In the genomic region with DNA sequence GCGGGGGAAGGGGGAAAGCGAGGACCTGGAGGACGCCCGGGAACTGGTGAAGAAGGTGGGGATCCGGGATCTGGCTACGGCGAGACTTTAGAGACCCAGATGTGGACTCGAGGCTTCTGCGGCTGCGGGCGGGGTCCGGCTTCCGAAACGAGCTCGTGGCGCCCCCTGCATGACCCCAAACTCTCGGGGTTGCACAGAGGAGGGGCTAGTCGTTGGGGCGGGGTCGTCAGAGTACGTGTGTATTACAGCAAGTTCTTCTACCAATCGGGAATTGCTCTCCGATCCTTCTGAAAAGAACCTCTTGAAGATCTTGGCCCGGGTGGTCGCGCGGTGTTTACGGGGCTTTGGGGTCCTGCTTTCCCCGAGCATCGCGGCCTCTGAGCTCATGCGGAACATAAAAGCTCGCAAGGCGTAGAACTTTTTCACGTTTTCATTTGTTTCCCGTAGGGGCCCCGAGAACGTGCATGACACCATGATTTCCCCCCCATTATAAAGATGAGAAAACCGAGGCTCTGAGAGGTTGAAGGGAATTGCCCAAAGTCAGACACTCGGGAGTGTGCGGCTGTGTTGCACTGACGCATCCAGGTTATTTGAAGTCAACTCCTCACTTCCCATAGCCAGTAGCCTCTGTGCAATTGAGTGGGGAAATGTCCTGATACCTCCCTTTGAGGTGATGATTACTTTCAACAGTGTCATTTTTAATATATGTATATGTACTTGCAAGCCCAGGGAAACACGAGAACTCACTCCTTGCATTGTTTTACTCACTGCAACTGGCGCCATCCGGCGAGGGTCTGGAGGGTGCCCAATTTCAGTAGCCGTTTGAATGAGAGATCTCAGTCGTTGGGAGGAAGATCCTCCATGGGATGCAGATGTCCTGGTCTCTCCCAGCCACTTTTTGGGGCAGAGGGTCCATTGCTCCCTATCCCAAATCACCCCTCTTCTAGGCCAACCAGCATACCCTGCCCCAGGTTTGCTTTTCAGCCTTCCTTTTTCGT, we compare ENCODE assay signal across 8 cellular contexts. TPM values are rescaled to one million over a fixed set of nuclear protein-coding genes. Genes with fewer than 3 reads are reported as not detected.
DNase-seq lines count a peak whose midpoint lies in the region; ATAC-seq and TF ChIP-seq lines count a peak whose summit lies in the region.

TSS of gene BEND4 (minus strand) at position 149 of the 998 bp plus-strand sequence. CDS start 512 bp downstream, outside the sequence.

- H3K27ac ChIP-seq in VCaP (peak within 1 kb of the TSS; percentile 78), tibial nerve (peak within 1 kb of the TSS in 1 of 4 donors; percentile 53)

- DNase-seq in activated CD4-positive, alpha-beta T cell treated with anti-CD3 and anti-CD28 coated beads, Interleukin-2, amount 10 ng/mL, durations not matched to agents 24 days and 14 days: no peak
- no peak for DNase-seq in activated CD4-positive, alpha-beta T cell treated with anti-CD3 and anti-CD28 coated beads for 4 hours
- peak; percentile 41 for DNase-seq in left kidney (ENCODE audit: low read depth, low spot score)
- no peak for DNase-seq in tibial nerve (ENCODE audit: low spot score in 2 of 2)
- DNase-seq in NCI-H1417 (lab: John Stamatoyannopoulos, UW): no peak
- no peak for DNase-seq in stimulated activated CD4-positive, alpha-beta T cell treated with anti-CD3 and anti-CD28 coated beads, Interleukin-2, amount 100 ng/mL, for 48 hours

- H3K9me3 ChIP-seq in tibial nerve: no peaks in the 10 kb centered on the region

- no peak for TF ChIP-seq EP300 in tibial nerve (IDR thresholded peaks at IDR 0.05)

- peaks cover 12% of the 10 kb centered on the region for H3K4me1 Mint-ChIP-seq in activated CD4-positive, alpha-beta T cell treated with anti-CD3 and anti-CD28 coated beads, Interleukin-2, amount 10 ng/mL, durations not matched to agents 24 days and 14 days

- no peaks in the 10 kb centered on the region for H3K36me3 ChIP-seq in tibial nerve

- 16 to 19% methylated on average over 33 to 42 of the region's 49 CpGs for WGBS in tibial nerve, 2 donors

- TF ChIP-seq CTCF in VCaP (conservative IDR thresholded peaks at IDR 0.05) (no peak; the same call in 1 of the 2 replicates), tibial nerve (IDR thresholded peaks at IDR 0.05) (no peak)

- peaks cover 47% of the 10 kb centered on the region for H3K27me3 Mint-ChIP-seq in activated CD4-positive, alpha-beta T cell treated with anti-CD3 and anti-CD28 coated beads, Interleukin-2, amount 10 ng/mL, durations not matched to agents 24 days and 14 days

- H3K4me1 ChIP-seq in tibial nerve: peaks cover 0 to 31% (median 2%) of the 10 kb centered on the region in 4 donors

- ATAC-seq in HG02852 (IDR thresholded peaks at IDR 0.05; ENCODE audit: unreplicated experiment): peak; percentile 1

- peak within 1 kb of the TSS; percentile 72 for H3K4me3 Mint-ChIP-seq in activated CD4-positive, alpha-beta T cell treated with anti-CD3 and anti-CD28 coated beads, Interleukin-2, amount 10 ng/mL, durations not matched to agents 24 days and 14 days

- H3K27ac Mint-ChIP-seq in activated CD4-positive, alpha-beta T cell treated with anti-CD3 and anti-CD28 coated beads, Interleukin-2, amount 10 ng/mL, durations not matched to agents 24 days and 14 days: no peak within 1 kb of the TSS

- intact Hi-C loops in activated CD4-positive, alpha-beta T cell treated with anti-CD3 and anti-CD28 coated beads, Interleukin-2, amount 10 ng/mL, durations not matched to agents 24 days and 14 days (cut with micrococcal nuclease): loop anchor here (2.0 to 5.0 kb wide), 3 partner anchors 244 to 286 kb away; partner anchors contain the start of gene SHISA3

- no peaks in the 10 kb centered on the region for H3K9me3 Mint-ChIP-seq in activated CD4-positive, alpha-beta T cell treated with anti-CD3 and anti-CD28 coated beads, Interleukin-2, amount 10 ng/mL, durations not matched to agents 24 days and 14 days

- TF ChIP-seq POLR2A in tibial nerve (IDR thresholded peaks at IDR 0.05): no peak

- peaks cover 0 to 60% of the 10 kb centered on the region in 2 donors for H3K27me3 ChIP-seq in tibial nerve

- no peaks in the 10 kb centered on the region for H3K36me3 Mint-ChIP-seq in activated CD4-positive, alpha-beta T cell treated with anti-CD3 and anti-CD28 coated beads, Interleukin-2, amount 10 ng/mL, durations not matched to agents 24 days and 14 days (ENCODE audit: low read depth)

- H3K4me3 ChIP-seq in tibial nerve: peak within 1 kb of the TSS; percentile 6 to 58 (median 42)

RNA-seq across cellular contexts. Expression of gene BEND4, which starts in this region (rescaled TPM):
- 0.57 and 0.72 TPM in 2 replicates for total RNA-seq in activated CD4-positive, alpha-beta T cell treated with anti-CD3 and anti-CD28 coated beads, Interleukin-2, amount 10 ng/mL, durations not matched to agents 24 days and 14 days
- total RNA-seq in tibial nerve: under 1 TPM; 0.22 to 0.98 (median 0.51) TPM
